16 cellular contexts compared by ENCODE assay signal in the genomic region with DNA sequence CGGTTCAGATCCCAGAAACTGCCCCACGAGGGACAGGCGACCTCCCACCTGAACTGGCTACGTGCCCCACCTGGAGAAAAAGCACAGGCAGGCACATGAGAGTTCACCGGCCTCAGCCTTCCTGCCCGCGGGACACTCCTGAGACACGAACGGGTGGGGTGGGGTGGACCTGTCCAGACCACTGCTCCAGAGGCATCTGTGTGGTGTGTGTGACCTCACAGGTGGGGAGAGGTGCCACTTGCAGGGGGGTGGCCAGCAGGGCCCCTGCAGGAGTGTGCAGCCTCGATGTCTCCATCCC. TPM values are rescaled to one million over a fixed set of nuclear protein-coding genes. Genes with fewer than 3 reads are reported as not detected.
A peak's percentile ranks its signal among the peaks of the same experiment; 100 is the strongest.
DNase-seq lines count a peak whose midpoint lies in the region; ATAC-seq and TF ChIP-seq lines count a peak whose summit lies in the region.
"Had no signal": no experiment of that assay in that cellular context is flagged by ENCODE, and none has a peak within 500 bp of the region (broad histone marks: within the 10 kb centered on the region; RNA-seq: fewer than 3 reads in every experiment).

No MANE protein-coding gene starts in this region.

- H3K9me3 ChIP-seq in T-helper 17 cell (ENCODE audit: control insufficient read depth, low read length, poor library complexity, severe bottlenecking): no peaks in the 10 kb centered on the region
- H3K9me3 ChIP-seq in testis: no peaks in the 10 kb centered on the region
- H3K9me3 ChIP-seq: A549 had no signal

- no peaks in the 10 kb centered on the region for H3K36me3 ChIP-seq in testis (ENCODE audit: low read depth, missing control alignments)

- H3K4me1 ChIP-seq in testis: peaks cover 4% of the 10 kb centered on the region
- H3K4me1 ChIP-seq: A549 had no signal

- H3K27ac Mint-ChIP-seq in T-helper 17 cell (peak overlapping the region; percentile 43), neural crest cell (ENCODE audit: unreplicated experiment) (peak overlapping the region; percentile 87)
- H3K27ac Mint-ChIP-seq: IgD-negative memory B cell had no signal

- H3K4me3 ChIP-seq in testis: no peak overlapping the region
- H3K4me3 ChIP-seq: A549 had no signal

- no peak for ATAC-seq in T-helper 17 cell
- ATAC-seq: A549 had no signal

- no peak overlapping the region for H3K27ac ChIP-seq in testis
- H3K27ac ChIP-seq in substantia nigra (ENCODE audit: low read depth, low read length, poor library complexity, severe bottlenecking): no peak overlapping the region
- H3K27ac ChIP-seq: A549, C4-2B had no signal

- no peaks in the 10 kb centered on the region for H3K9me3 Mint-ChIP-seq in neural crest cell
- H3K9me3 Mint-ChIP-seq: IgD-negative memory B cell had no signal

- peak; percentile 60 for DNase-seq in activated effector memory CD4-positive, alpha-beta T cell treated with anti-CD3 and anti-CD28 coated beads, Interleukin-2, amount 50 U/mL, for 16 hours
- DNase-seq in activated effector memory CD4-positive, alpha-beta T cell treated with Interleukin-2 at 50 U/mL for 16 hours: no peak
- DNase-seq in T-helper 17 cell (no peak), neural crest cell (ENCODE audit: low read depth, low spot score) (no peak), testis (peak; percentile 12), foreskin melanocyte (no peak), substantia nigra (lab: John Stamatoyannopoulos, UW) (no peak)
- DNase-seq: COR-L47, DMS153, EL, NCI-H1417, NCI-H2029, NCI-H510A treated with DMSO at 0.1 percent for 48 hours had no signal

- intact Hi-C loops in testis (cut with DNase I; ENCODE audit: low total_unique reads): no loop called here

- peaks cover 2% of the 10 kb centered on the region for H3K36me3 Mint-ChIP-seq in T-helper 17 cell (ENCODE audit: low read depth)
- H3K36me3 Mint-ChIP-seq in neural crest cell (ENCODE audit: low read depth): peaks cover 11% of the 10 kb centered on the region
- H3K36me3 Mint-ChIP-seq: IgD-negative memory B cell had no signal

- TF ChIP-seq CTCF in neural crest cell (conservative IDR thresholded peaks at IDR 0.05): no peak
- TF ChIP-seq CTCF in testis (IDR thresholded peaks at IDR 0.05): no peak

- 86 to 92% methylated on average over 9 to 10 of the region's 10 CpGs for WGBS in testis, 2 donors

- H3K4me1 Mint-ChIP-seq in T-helper 17 cell: peaks cover 4% of the 10 kb centered on the region
- no peaks in the 10 kb centered on the region for H3K4me1 Mint-ChIP-seq in neural crest cell
- H3K4me1 Mint-ChIP-seq: IgD-negative memory B cell had no signal

- H3K27me3 Mint-ChIP-seq in T-helper 17 cell: no peaks in the 10 kb centered on the region
- H3K27me3 Mint-ChIP-seq in neural crest cell (ENCODE audit: low read depth): no peaks in the 10 kb centered on the region
- H3K27me3 Mint-ChIP-seq: IgD-negative memory B cell had no signal

- no peak for TF ChIP-seq POLR2A in testis (IDR thresholded peaks at IDR 0.05)

- no peaks in the 10 kb centered on the region for H3K27me3 ChIP-seq in testis

- H3K4me3 Mint-ChIP-seq in T-helper 17 cell (no peak overlapping the region), neural crest cell (no peak overlapping the region)
- H3K4me3 Mint-ChIP-seq: IgD-negative memory B cell had no signal

RNA-seq across cellular contexts. Expression of gene NELFA, which starts 18.5 kb away (rescaled TPM):
- 10 to 100 TPM; 40.7 to 47.2 TPM for total RNA-seq in T-helper 17 cell
- total RNA-seq in neural crest cell: 54.3 and 55.2 TPM in 2 replicates
- 10 to 100 TPM; 72.5 to 77.9 TPM for total RNA-seq in testis
- 61.0 TPM for polyA plus RNA-seq in testis (ENCODE audit: insufficient read depth, low read depth, low replicate concordance)

Comparison
In these comparisons a context has a peak if more than half of its experiments do, and no peak if none do; other contexts are left out.
1. DNase-seq: peak in activated effector memory CD4-positive, alpha-beta T cell treated with anti-CD3 and anti-CD28 coated beads, Interleukin-2, amount 50 U/mL, for 16 hours (single experiment) and testis (single experiment); none in activated effector memory CD4-positive, alpha-beta T cell treated with Interleukin-2 at 50 U/mL for 16 hours (single experiment), T-helper 17 cell (0 of 3), neural crest cell (single experiment), foreskin melanocyte (single experiment) and substantia nigra (0 of 49).